ENCODE assay signal across 9 cellular contexts in the genomic region with DNA sequence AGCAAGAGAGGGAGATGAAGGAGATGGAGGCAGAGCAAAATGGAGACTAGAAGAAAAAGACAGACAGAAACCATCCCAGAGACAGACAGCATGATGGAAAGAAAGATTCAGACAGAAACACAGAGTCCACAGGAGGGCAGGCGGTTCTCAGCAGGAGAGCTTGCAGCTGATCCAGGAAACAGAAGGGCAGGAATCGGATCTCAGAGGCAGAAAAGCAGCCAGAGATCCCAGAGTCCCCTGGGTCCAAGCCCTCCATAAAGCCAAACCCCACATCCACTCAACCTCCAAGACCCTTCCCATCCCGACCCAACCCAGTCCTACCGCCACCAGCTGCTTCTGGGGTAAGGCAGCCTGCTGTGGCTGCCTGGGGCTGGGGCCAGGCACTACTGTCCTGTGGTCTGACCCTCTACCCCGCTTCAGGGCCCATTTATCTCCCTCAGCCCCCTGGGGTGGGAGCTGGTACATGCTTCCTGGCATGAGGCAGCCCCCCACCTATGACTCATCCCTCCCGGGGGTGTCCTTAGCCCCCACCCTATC. TPM values are rescaled to one million over a fixed set of nuclear protein-coding genes. Genes with fewer than 3 reads are reported as not detected.
A peak's percentile ranks its signal among the peaks of the same experiment; 100 is the strongest.
DNase-seq lines count a peak whose midpoint lies in the region; ATAC-seq, FAIRE-seq and TF ChIP-seq lines count a peak whose summit lies in the region.
"Had no signal": no experiment of that assay in that cellular context is flagged by ENCODE, and none has a peak within 500 bp of the region (broad histone marks: within the 10 kb centered on the region; RNA-seq: fewer than 3 reads in every experiment).

A gene with protein sequence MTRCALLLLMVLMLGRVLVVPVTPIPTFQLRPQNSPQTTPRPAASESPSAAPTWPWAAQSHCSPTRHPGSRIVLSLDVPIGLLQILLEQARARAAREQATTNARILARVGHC (minus strand): TSS at position 400 of the 537 bp plus-strand sequence. CDS start 657 bp downstream, outside the sequence.

- peak; percentile 17 for FAIRE-seq in keratinocyte (lab: Jason Lieb, UNC)
- FAIRE-seq: frontal cortex had no signal

- no peak within 1 kb of the TSS for H3K4me3 Mint-ChIP-seq in stimulated activated naive B cell treated with anti-CD40 and anti-IgM and Interleukin-4, amounts not matched to agents 10 μg/mL and 1 μg/mL and 100 μg/mL, for 72 hours

- peaks cover 23 to 39% of the 10 kb centered on the region in 2 donors for H3K4me1 Mint-ChIP-seq in stimulated activated naive B cell treated with anti-CD40 and anti-IgM and Interleukin-4, amounts not matched to agents 10 μg/mL and 1 μg/mL and 100 μg/mL, for 72 hours

- ATAC-seq in GM21528 (IDR thresholded peaks at IDR 0.05; ENCODE audit: low FRiP score, unreplicated experiment): no peak
- no peak for ATAC-seq in stimulated activated naive B cell treated with anti-CD40 and anti-IgM and Interleukin-4, amounts not matched to agents 10 μg/mL and 1 μg/mL and 100 μg/mL, for 72 hours (replicated peaks)

- peak within 1 kb of the TSS; percentile 4 for H3K4me2 ChIP-seq in keratinocyte (ENCODE audit: control insufficient read depth, extremely low read depth, insufficient read depth, low read depth, low read length)

- H4K20me1 ChIP-seq in keratinocyte (ENCODE audit: control insufficient read depth, extremely low read depth, insufficient read depth, low read length): peaks cover 11% of the 10 kb centered on the region

- no peaks in the 10 kb centered on the region for H3K27me3 ChIP-seq in keratinocyte (ENCODE audit: control insufficient read depth, extremely low read depth, insufficient read depth, low read length)

- in situ Hi-C loops in ACHN (cut with HindIII; ENCODE audit: low pct_ligation_motif_present, low pct_unique_long_range_greater_than_20kb, low sequenced_read_pairs): no loop called here

- H2AFZ ChIP-seq in keratinocyte (ENCODE audit: control insufficient read depth, low read length): no peak within 1 kb of the TSS

- peaks cover 39 to 46% of the 10 kb centered on the region in 2 experiments for H3K36me3 ChIP-seq in keratinocyte (ENCODE audit: control insufficient read depth in 2 of 2, extremely low read depth in 1 of 2, insufficient read depth in 2 of 2, low read length in 2 of 2)

- H3K27ac Mint-ChIP-seq in stimulated activated naive B cell treated with anti-CD40 and anti-IgM and Interleukin-4, amounts not matched to agents 10 μg/mL and 1 μg/mL and 100 μg/mL, for 72 hours: no peak within 1 kb of the TSS

- H3K4me1 ChIP-seq in keratinocyte (ENCODE audit: control insufficient read depth, extremely low read depth, insufficient read depth, low read length): peaks cover 48% of the 10 kb centered on the region

- DNase-seq in ACHN (peak; percentile 18), HT1080 (ENCODE audit: low read depth) (peak; percentile 80), amniotic epithelial cell (ENCODE audit: low read depth) (peak; percentile 25), keratinocyte (ENCODE audit: low read depth, low spot score) (no peak), hippocampal formation (lab: John Stamatoyannopoulos, UW) (no peak)
- DNase-seq in stimulated activated naive B cell treated with anti-CD40 and anti-IgM and Interleukin-4, amounts not matched to agents 10 μg/mL and 1 μg/mL and 100 μg/mL, for 72 hours: no peak
- no peak for DNase-seq in stimulated activated CD4-positive, alpha-beta T cell treated with anti-CD3 and anti-CD28 coated beads, Interleukin-2, amount 100 ng/mL, for 48 hours

- H3K27me3 Mint-ChIP-seq in stimulated activated naive B cell treated with anti-CD40 and anti-IgM and Interleukin-4, amounts not matched to agents 10 μg/mL and 1 μg/mL and 100 μg/mL, for 72 hours: no peaks in the 10 kb centered on the region

- peaks cover 3% of the 10 kb centered on the region for H3K9me1 ChIP-seq in keratinocyte (ENCODE audit: control insufficient read depth, extremely low read depth, insufficient read depth, low read length)

- no peaks in the 10 kb centered on the region for H3K9me3 Mint-ChIP-seq in stimulated activated naive B cell treated with anti-CD40 and anti-IgM and Interleukin-4, amounts not matched to agents 10 μg/mL and 1 μg/mL and 100 μg/mL, for 72 hours

- TF ChIP-seq CTCF in keratinocyte (optimal IDR thresholded peaks at IDR 0.05 in 1 of 3, IDR thresholded peaks at IDR 0.05 in 1 of 3, conservative IDR thresholded peaks at IDR 0.05 in 1 of 3; ENCODE audit: extremely low read depth in 1 of 3, insufficient read depth in 2 of 3, low read length in 3 of 3): no peak

- no peaks in the 10 kb centered on the region for H3K9me3 ChIP-seq in keratinocyte (ENCODE audit: control insufficient read depth, low read depth, low read length)

- dilution Hi-C loops in keratinocyte (cut with MboI; ENCODE audit: extremely low pct_ligation_motif_present, low sequenced_read_pairs): no loop called here

- no peaks in the 10 kb centered on the region for H3K36me3 Mint-ChIP-seq in stimulated activated naive B cell treated with anti-CD40 and anti-IgM and Interleukin-4, amounts not matched to agents 10 μg/mL and 1 μg/mL and 100 μg/mL, for 72 hours

- H3K9ac ChIP-seq in keratinocyte (ENCODE audit: control insufficient read depth, extremely low read depth, insufficient read depth, low read length): peak within 1 kb of the TSS; percentile 11

- H3K27ac ChIP-seq in keratinocyte (ENCODE audit: control insufficient read depth, insufficient read depth, low read length): no peak within 1 kb of the TSS

- no peaks in the 10 kb centered on the region for H3K79me2 ChIP-seq in keratinocyte (ENCODE audit: control insufficient read depth, insufficient read depth, low read length)

- H3K4me3 ChIP-seq in keratinocyte (ENCODE audit: control insufficient read depth in 2 of 3, extremely low read depth in 1 of 3, insufficient read depth in 2 of 3, low read depth in 1 of 3, low read length in 3 of 3): no peak within 1 kb of the TSS

RNA-seq across cellular contexts. Expression of the gene that starts here (rescaled TPM):
- 20.4 and 21.4 TPM in 2 replicates for total RNA-seq in HT1080 (2014; rRNA removed; shearing (Covaris generic))
- polyA plus RNA-seq in HT1080 (2015; cell fraction: cytosol; rRNA removed): 13.1 and 17.4 TPM in 2 replicates
- polyA plus RNA-seq in HT1080 (2015; cell fraction: nucleus; rRNA removed): 19.0 and 19.7 TPM in 2 replicates
- polyA plus RNA-seq in keratinocyte: 5.7 to 10.0 TPM (median 6.3 TPM) in 3 replicates
- polyA plus RNA-seq in keratinocyte (2011; ENCODE audit: low read depth): not detected
- 1.2 and 1.9 TPM in 2 replicates for polyA plus RNA-seq in keratinocyte (2011; cell fraction: cytosol; rRNA removed)
- 43.3 and 53.6 TPM in 2 replicates for polyA plus RNA-seq in keratinocyte (2011; cell fraction: nucleus; rRNA removed)
- polyA plus RNA-seq in keratinocyte (2012; ENCODE audit: low replicate concordance): 1.1 and 14.8 TPM in 2 replicates
- polyA minus RNA-seq in keratinocyte: 6.8 to 20.4 TPM (median 19.2 TPM) in 3 replicates
- polyA minus RNA-seq in keratinocyte (2011; cell fraction: cytosol; rRNA and poly(A)+ RNA removed): 1.3 TPM
- polyA minus RNA-seq in keratinocyte (2011; cell fraction: nucleus; rRNA and poly(A)+ RNA removed): 9.9 and 14.7 TPM in 2 replicates
- total RNA-seq: frontal cortex had no signal

Comparison
In these comparisons a context has a peak if more than half of its experiments do, and no peak if none do; other contexts are left out.
1. DNase-seq: peak in ACHN (single experiment), HT1080 (single experiment) and amniotic epithelial cell (single experiment); none in keratinocyte (single experiment), stimulated activated naive B cell treated with anti-CD40 and anti-IgM and Interleukin-4, amounts not matched to agents 10 μg/mL and 1 μg/mL and 100 μg/mL, for 72 hours (single experiment), hippocampal formation (0 of 2) and stimulated activated CD4-positive, alpha-beta T cell treated with anti-CD3 and anti-CD28 coated beads, Interleukin-2, amount 100 ng/mL, for 48 hours (0 of 2).